Comparison of ENCODE assay signal across 19 cellular contexts in genomic region chr2:125710561-125710960, GRCh38.
"Had no signal": no experiment of that assay in that cellular context is flagged by ENCODE, and none has a peak within 500 bp of the region (broad histone marks: within the 10 kb centered on the region; RNA-seq: fewer than 3 reads in every experiment).

No MANE protein-coding gene starts in this region.

- H3K36me3 Mint-ChIP-seq: natural killer cell had no signal

- H3K27ac ChIP-seq: colonic mucosa, right lobe of liver, testis, transverse colon, vagina had no signal

- DNase-seq: activated B cell treated with CpG ODN at 0.5 μM for 24 hours; activated CD4-positive, alpha-beta T cell treated with anti-CD3 and anti-CD28 coated beads for 36 hours; activated naive CD4-positive, alpha-beta T cell; activated T-cell treated with anti-CD3 and anti-CD28 coated beads for 4 hours; activated T-cell treated with anti-CD3 and anti-CD28 coated beads, Interleukin-2, amount 50 U/mL, for 72 hours; colonic mucosa; effector CD8-positive, alpha-beta T cell; left ventricle myocardium superior; mammary epithelial cell; natural killer cell; posterior cingulate gyrus; right lobe of liver; stimulated activated CD4-positive, alpha-beta T cell treated with anti-CD3 and anti-CD28 coated beads, Interleukin-2, amount 100 ng/mL, for 48 hours; stimulated activated naive CD8-positive, alpha-beta T cell treated with anti-CD3 and anti-CD28 coated beads, Interleukin-15, Interleukin-2, amounts not matched to agents 100 U/mL and 50 U/mL, for 24 hours; T1000; testis; transverse colon had no signal

- H3K4me1 ChIP-seq: colonic mucosa, right lobe of liver, testis, transverse colon, vagina had no signal

- H3K27me3 ChIP-seq: colonic mucosa, right lobe of liver, testis, transverse colon, vagina had no signal

- H3K4me3 ChIP-seq: colonic mucosa, right lobe of liver, testis, transverse colon, vagina had no signal

- H3K27me3 Mint-ChIP-seq: activated B cell treated with CpG ODN at 0.5 μM for 24 hours; activated CD4-positive, alpha-beta T cell treated with anti-CD3 and anti-CD28 coated beads for 36 hours had no signal

- H3K36me3 ChIP-seq: colonic mucosa, right lobe of liver, transverse colon, vagina had no signal

- H3K27ac Mint-ChIP-seq: activated B cell treated with CpG ODN at 0.5 μM for 24 hours; activated CD4-positive, alpha-beta T cell treated with anti-CD3 and anti-CD28 coated beads for 36 hours; activated naive CD4-positive, alpha-beta T cell treated with anti-CD3 and anti-CD28 coated beads, Interleukin-2, amount 50 U/mL, for 72 hours; activated T-cell treated with anti-CD3 and anti-CD28 coated beads, Interleukin-2, amount 50 U/mL, for 72 hours; natural killer cell had no signal

- H3K9me3 ChIP-seq: colonic mucosa, right lobe of liver, testis, transverse colon, vagina had no signal

- H3K4me3 Mint-ChIP-seq: activated B cell treated with CpG ODN at 0.5 μM for 24 hours; activated CD4-positive, alpha-beta T cell treated with anti-CD3 and anti-CD28 coated beads for 36 hours; activated T-cell treated with anti-CD3 and anti-CD28 coated beads, Interleukin-2, amount 50 U/mL, for 72 hours; natural killer cell had no signal

- H3K4me1 Mint-ChIP-seq: activated B cell treated with CpG ODN at 0.5 μM for 24 hours; activated CD4-positive, alpha-beta T cell treated with anti-CD3 and anti-CD28 coated beads for 36 hours; natural killer cell had no signal
